ENCODE assay signal across 19 cellular contexts in genomic region chr22:21826204-21826603, GRCh38.
"Had no signal": no experiment of that assay in that cellular context is flagged by ENCODE, and none has a peak within 500 bp of the region (broad histone marks: within the 10 kb centered on the region; RNA-seq: fewer than 3 reads in every experiment).

No MANE protein-coding gene starts in this region.

- H3K27me3 Mint-ChIP-seq: stimulated activated memory B cell treated with anti-CD40 and anti-IgM and Interleukin-4, amounts not matched to agents 10 μg/mL and 1 μg/mL and 100 μg/mL, for 72 hours; type B pancreatic cell had no signal

- H3K27ac ChIP-seq: coronary artery, esophagus squamous epithelium, lower lobe of right lung, neural progenitor cell, prostate gland, right atrium auricular region, testis, tibial artery had no signal

- ATAC-seq: left ventricle myocardium superior; lower lobe of right lung; sciatic nerve; stimulated activated memory B cell treated with anti-CD40 and anti-IgM and Interleukin-4, amounts not matched to agents 10 μg/mL and 1 μg/mL and 100 μg/mL, for 72 hours; stimulated activated naive CD8-positive, alpha-beta T cell treated with anti-CD3 and anti-CD28 coated beads, Interleukin-15, Interleukin-2, amounts not matched to agents 100 U/mL and 50 U/mL, for 24 hours had no signal

- H3K9ac ChIP-seq: neural progenitor cell had no signal

- H3K27me3 ChIP-seq: esophagus squamous epithelium, neural progenitor cell, right atrium auricular region, testis, tibial artery had no signal

- H3K9me3 Mint-ChIP-seq: nephron; stimulated activated memory B cell treated with anti-CD40 and anti-IgM and Interleukin-4, amounts not matched to agents 10 μg/mL and 1 μg/mL and 100 μg/mL, for 72 hours; type B pancreatic cell had no signal

- H3K36me3 ChIP-seq: esophagus squamous epithelium, lower lobe of right lung, neural progenitor cell, prostate gland, right atrium auricular region, tibial artery had no signal

- H2AFZ ChIP-seq: neural progenitor cell had no signal

- H3K4me3 Mint-ChIP-seq: nephron; neural progenitor cell; stimulated activated memory B cell treated with anti-CD40 and anti-IgM and Interleukin-4, amounts not matched to agents 10 μg/mL and 1 μg/mL and 100 μg/mL, for 72 hours; type B pancreatic cell had no signal

- H3K27ac Mint-ChIP-seq: nephron; neural progenitor cell; stimulated activated memory B cell treated with anti-CD40 and anti-IgM and Interleukin-4, amounts not matched to agents 10 μg/mL and 1 μg/mL and 100 μg/mL, for 72 hours; type B pancreatic cell had no signal

- H3K4me2 ChIP-seq: neural progenitor cell had no signal

- H3K4me3 ChIP-seq: coronary artery, esophagus squamous epithelium, lower lobe of right lung, neural progenitor cell, prostate gland, right atrium auricular region, testis, tibial artery had no signal

- H3K4me1 ChIP-seq: neural progenitor cell had no signal

- DNase-seq: dermis blood vessel endothelial cell; effector memory CD4-positive, alpha-beta T cell; esophagus squamous epithelium; left ventricle myocardium superior; lower lobe of right lung; nucleus accumbens; stimulated activated CD4-positive, alpha-beta T cell treated with anti-CD3 and anti-CD28 coated beads, Interleukin-4, amount 100 ng/mL, for 4 hours; stimulated activated naive CD8-positive, alpha-beta T cell treated with anti-CD3 and anti-CD28 coated beads, Interleukin-15, Interleukin-2, amounts not matched to agents 100 U/mL and 50 U/mL, for 24 hours; substantia nigra; testis; tibial artery had no signal

- H3K9me3 ChIP-seq: esophagus squamous epithelium, lower lobe of right lung, prostate gland, right atrium auricular region, testis, tibial artery had no signal
